Comparison of ENCODE assay signal across 8 cellular contexts in genomic region chr12:40325349-40325960, GRCh38.
DNase-seq lines count a peak whose midpoint lies in the region; ATAC-seq and TF ChIP-seq lines count a peak whose summit lies in the region.

No MANE protein-coding gene starts in this region.

- H3K27me3 Mint-ChIP-seq in brain (no peaks in the 10 kb centered on the region), naive B cell (no peaks in the 10 kb centered on the region)
- H3K27me3 Mint-ChIP-seq in stimulated activated naive CD8-positive, alpha-beta T cell treated with anti-CD3 and anti-CD28 coated beads, Interleukin-15, amount 100 ng/mL, for 72 hours = no peaks in the 10 kb centered on the region

- no peak overlapping the region for H3K4me3 Mint-ChIP-seq in brain
- no peak overlapping the region for H3K4me3 Mint-ChIP-seq in naive B cell
- no peak overlapping the region for H3K4me3 Mint-ChIP-seq in stimulated activated naive CD8-positive, alpha-beta T cell treated with anti-CD3 and anti-CD28 coated beads, Interleukin-15, amount 100 ng/mL, for 72 hours

- H3K9me3 Mint-ChIP-seq in brain (peaks cover 5 to 9% (median 7%) of the 10 kb centered on the region in 5 experiments), naive B cell (peaks cover 0 to 15% (median 8%) of the 10 kb centered on the region in 7 donors)
- H3K9me3 Mint-ChIP-seq in stimulated activated naive CD8-positive, alpha-beta T cell treated with anti-CD3 and anti-CD28 coated beads, Interleukin-15, amount 100 ng/mL, for 72 hours = no peaks in the 10 kb centered on the region

- ATAC-seq in GM18861 (IDR thresholded peaks at IDR 0.05; ENCODE audit: unreplicated experiment) (peak; percentile 95), HG03159 (IDR thresholded peaks at IDR 0.05; ENCODE audit: unreplicated experiment) (peak; percentile 83), naive B cell (ENCODE audit: low read depth in 2 of 2) (peak; percentile 67 to 75)
- ATAC-seq in stimulated activated naive CD8-positive, alpha-beta T cell treated with anti-CD3 and anti-CD28 coated beads, Interleukin-15, amount 100 ng/mL, for 72 hours = no peak

- H3K36me3 Mint-ChIP-seq in brain = no peaks in the 10 kb centered on the region
- peaks cover 36 to 52% of the 10 kb centered on the region in 2 donors for H3K36me3 Mint-ChIP-seq in naive B cell

- no peaks in the 10 kb centered on the region for H3K4me1 Mint-ChIP-seq in brain
- H3K4me1 Mint-ChIP-seq in naive B cell = peaks cover 0 to 3% (median 0%) of the 10 kb centered on the region in 3 donors
- H3K4me1 Mint-ChIP-seq in stimulated activated naive CD8-positive, alpha-beta T cell treated with anti-CD3 and anti-CD28 coated beads, Interleukin-15, amount 100 ng/mL, for 72 hours = no peaks in the 10 kb centered on the region

- H3K27ac Mint-ChIP-seq in brain (no peak overlapping the region), naive B cell (no peak overlapping the region)
- H3K27ac Mint-ChIP-seq in stimulated activated naive CD8-positive, alpha-beta T cell treated with anti-CD3 and anti-CD28 coated beads, Interleukin-15, amount 100 ng/mL, for 72 hours = no peak overlapping the region

- peak; percentile 40 to 46 for TF ChIP-seq CTCF in brain (conservative IDR thresholded peaks at IDR 0.05)

- DNase-seq in AG20443 (ENCODE audit: low spot score) = peak; percentile 24
- DNase-seq in NCI-H446 (lab: John Stamatoyannopoulos, UW) = peak; percentile 37 to 70
- DNase-seq in naive B cell = no peak
- DNase-seq in stimulated activated naive CD4-positive, alpha-beta T cell treated with Interleukin-2 at 50 U/mL for 16 hours (lab: John Stamatoyannopoulos, UW) = no peak
- DNase-seq in stimulated activated naive CD8-positive, alpha-beta T cell treated with anti-CD3 and anti-CD28 coated beads, Interleukin-15, amount 100 ng/mL, for 72 hours = no peak

Comparison
In these comparisons a context has a peak if more than half of its experiments do, and no peak if none do; other contexts are left out.
1. DNase-seq: peak in AG20443 (single experiment) and NCI-H446 (2 of 2); none in naive B cell (single experiment), stimulated activated naive CD4-positive, alpha-beta T cell treated with Interleukin-2 at 50 U/mL for 16 hours (single experiment) and stimulated activated naive CD8-positive, alpha-beta T cell treated with anti-CD3 and anti-CD28 coated beads, Interleukin-15, amount 100 ng/mL, for 72 hours (0 of 2).